In the genomic region with DNA sequence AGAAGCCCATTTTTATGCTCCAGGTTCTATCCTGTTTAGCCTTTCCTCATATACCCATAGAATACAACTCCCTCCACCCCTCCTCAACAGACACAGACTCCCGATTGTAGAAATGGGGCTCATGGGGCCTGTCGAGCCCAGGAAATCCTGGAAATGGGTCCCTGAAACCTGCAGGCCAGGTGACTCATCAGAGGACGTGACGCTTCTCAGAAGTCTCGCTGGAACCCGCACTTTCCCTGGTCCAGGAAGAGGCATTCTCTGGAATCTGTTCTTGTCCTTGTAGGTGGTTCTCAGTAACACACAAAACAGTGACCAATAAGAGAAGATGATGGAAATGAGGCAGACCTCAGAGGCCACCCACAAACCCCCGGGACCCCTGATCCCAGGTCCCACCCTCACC, we compare ENCODE assay signal across 14 cellular contexts.
DNase-seq lines count a peak whose midpoint lies in the region; ATAC-seq and TF ChIP-seq lines count a peak whose summit lies in the region.
"Had no signal": no experiment of that assay in that cellular context is flagged by ENCODE, and none has a peak within 500 bp of the region (broad histone marks: within the 10 kb centered on the region; RNA-seq: fewer than 3 reads in every experiment).

No MANE protein-coding gene starts in this region.

- H3K23ac ChIP-seq in H9 (ENCODE audit: insufficient read length, low read depth, low read length) = no peak overlapping the region
- H3K23ac ChIP-seq in mesendoderm (ENCODE audit: low read length) = no peak overlapping the region

- H3K4me2 ChIP-seq in H9 (ENCODE audit: insufficient read depth, insufficient read length, low read length) = no peak overlapping the region
- no peak overlapping the region for H3K4me2 ChIP-seq in mesendoderm (ENCODE audit: low read length)

- peaks cover 23 to 26% of the 10 kb centered on the region in 2 experiments for H3K4me1 Mint-ChIP-seq in H9

- H3K27ac ChIP-seq in H9 (ENCODE audit: insufficient read length, low read depth, low read length) (no peak overlapping the region), adrenal gland (peak overlapping the region in 4 of 5 donors; percentile 20 to 65 (median 47)), mesendoderm (ENCODE audit: low read depth, low read length) (no peak overlapping the region)

- H3K18ac ChIP-seq in H9 (ENCODE audit: insufficient read length, low read depth, low read length) = no peak overlapping the region
- no peak overlapping the region for H3K18ac ChIP-seq in mesendoderm (ENCODE audit: low read length)

- no peak for TF ChIP-seq POLR2A in adrenal gland (IDR thresholded peaks at IDR 0.05)

- H3K4ac ChIP-seq in H9 (ENCODE audit: low read depth, low read length) = no peak overlapping the region
- no peak overlapping the region for H3K4ac ChIP-seq in mesendoderm (ENCODE audit: low read depth, low read length)

- no peaks in the 10 kb centered on the region for H4K20me1 ChIP-seq in H9 (ENCODE audit: control insufficient read depth, insufficient read depth, insufficient read length)

- no peak overlapping the region for H4K91ac ChIP-seq in H9 (ENCODE audit: insufficient read length, low read depth, low read length)

- H3K9me3 Mint-ChIP-seq in H9 = peaks cover 13% of the 10 kb centered on the region in 2 experiments; a peak in 4 of 5 replicates
- H3K9me3 Mint-ChIP-seq: CD4-positive, alpha-beta T cell had no signal

- no peak overlapping the region for H2BK12ac ChIP-seq in H9 (ENCODE audit: insufficient read length, low read depth, low read length)

- H2BK20ac ChIP-seq in H9 (ENCODE audit: low read depth, low read length, poor library complexity, severe bottlenecking) = no peak overlapping the region

- DNase-seq in H9 (peak; percentile 6), adrenal gland (peak in 2 of 7 donors; percentile 26 to 39), left lobe of liver (ENCODE audit: low spot score) (peak; percentile 28), renal cortical epithelial cell (ENCODE audit: low read depth) (peak; percentile 4), mesendoderm (no peak), NCI-H2196 (lab: John Stamatoyannopoulos, UW; ENCODE audit: unreplicated experiment) (no peak)
- DNase-seq: C1 segment of cervical spinal cord; CD4-positive, alpha-beta T cell; DMS79 treated with DMSO at 0.1 percent for 48 hours; EL; HCEC 1CT; HFFc6 had no signal

- H3K4me3 Mint-ChIP-seq in H9 = no peak overlapping the region
- H3K4me3 Mint-ChIP-seq: B cell; CD4-positive, alpha-beta T cell; HFFc6 had no signal

- peak overlapping the region in 1 of 3 experiments; percentile 11; a peak in 3 of 7 replicates for H3K27ac Mint-ChIP-seq in H9
- H3K27ac Mint-ChIP-seq: B cell; CD4-positive, alpha-beta T cell; HFFc6 had no signal

- H2AK5ac ChIP-seq in H9 (ENCODE audit: insufficient read length, low read length) (no peak overlapping the region), mesendoderm (ENCODE audit: low read length) (no peak overlapping the region)

- H2BK120ac ChIP-seq in H9 (ENCODE audit: low read depth, low read length, poor library complexity, severe bottlenecking) (no peak overlapping the region), mesendoderm (ENCODE audit: low read depth, low read length) (no peak overlapping the region)

- no peak overlapping the region for H3K9ac ChIP-seq in H9 (ENCODE audit: extremely low read depth, insufficient read length, low read length)
- H3K9ac ChIP-seq in mesendoderm (ENCODE audit: low read length) = no peak overlapping the region

- H3K27me3 Mint-ChIP-seq in H9 (ENCODE audit: low read depth) = peaks cover 14% of the 10 kb centered on the region

- WGBS in H9 (ENCODE audit: extremely low coverage, insufficient read length, low lambda C conversion rate) = no CpG with 5 or more reads among the region's 7 CpGs
- 67 to 86% (median 70%) methylated on average over 5 to 7 of the region's 7 CpGs for WGBS in adrenal gland, 4 donors
- no CpG with 5 or more reads among the region's 7 CpGs for WGBS in mesendoderm (ENCODE audit: extremely low coverage, insufficient coverage, low lambda C conversion rate)

- H2AFZ ChIP-seq in H9 (ENCODE audit: low read length) = no peak overlapping the region

- intact Hi-C loops in adrenal gland (cut with DNase I) = no loop called here

- no peak overlapping the region for H3T11ph ChIP-seq in H9 (ENCODE audit: low read length)

- H3K36me3 Mint-ChIP-seq in H9 (ENCODE audit: insufficient read depth in 1 of 3, low read depth in 3 of 3) = peaks cover 0 to 11% (median 6%) of the 10 kb centered on the region in 3 experiments; a peak in 4 of 7 replicates

- no peak overlapping the region for H4K5ac ChIP-seq in H9 (ENCODE audit: insufficient read length, low read depth, low read length)
- H4K5ac ChIP-seq in mesendoderm (ENCODE audit: low read length) = no peak overlapping the region

- no peak overlapping the region for H2BK15ac ChIP-seq in H9 (ENCODE audit: low read depth, low read length)
- H2BK15ac ChIP-seq in mesendoderm (replicated peaks; ENCODE audit: low read depth) = no peak overlapping the region

- no peaks in the 10 kb centered on the region for H3K27me3 ChIP-seq in H9 (ENCODE audit: insufficient read depth, low read length)
- H3K27me3 ChIP-seq in adrenal gland = no peaks in the 10 kb centered on the region
- H3K27me3 ChIP-seq in mesendoderm (ENCODE audit: insufficient read depth, low read length, poor library complexity) = no peaks in the 10 kb centered on the region

- no peak overlapping the region for H4K8ac ChIP-seq in H9 (replicated peaks; ENCODE audit: insufficient read length, low read depth, low read length)
- H4K8ac ChIP-seq in mesendoderm (ENCODE audit: low read depth, low read length) = no peak overlapping the region

- H3K79me2 ChIP-seq in H9 (ENCODE audit: insufficient read depth, low read length) (no peaks in the 10 kb centered on the region), mesendoderm (ENCODE audit: control insufficient read depth, insufficient read depth, low read length) (no peaks in the 10 kb centered on the region)

- H3K36me3 ChIP-seq in adrenal gland (replicated peaks in 1 of 2) = no peaks in the 10 kb centered on the region
- H3K36me3 ChIP-seq in mesendoderm (ENCODE audit: control insufficient read depth, insufficient read depth, low read length) = no peaks in the 10 kb centered on the region

- H2BK5ac ChIP-seq in H9 (ENCODE audit: insufficient read length, low read length) = no peak overlapping the region
- no peak overlapping the region for H2BK5ac ChIP-seq in mesendoderm (ENCODE audit: low read length)

- no peak overlapping the region for H3K4me3 ChIP-seq in adrenal gland
- H3K4me3 ChIP-seq in mesendoderm (ENCODE audit: low read length) = no peak overlapping the region

- H3K56ac ChIP-seq in H9 (ENCODE audit: insufficient read length, low read depth, low read length) = no peak overlapping the region
- no peak overlapping the region for H3K56ac ChIP-seq in mesendoderm (ENCODE audit: low read length)

- H3K23me2 ChIP-seq in H9 (ENCODE audit: insufficient read length, low read depth, low read length, poor library complexity, severe bottlenecking) = no peaks in the 10 kb centered on the region

- no peaks in the 10 kb centered on the region for H3K9me3 ChIP-seq in H9 (ENCODE audit: control insufficient read depth, low read depth, low read length)
- H3K9me3 ChIP-seq in adrenal gland (replicated peaks in 1 of 3) = no peaks in the 10 kb centered on the region

- TF ChIP-seq CTCF in H9 (conservative IDR thresholded peaks at IDR 0.05) (no peak), adrenal gland (IDR thresholded peaks at IDR 0.05) (no peak)

- ATAC-seq in left lobe of liver (no peak), GM21381 (IDR thresholded peaks at IDR 0.05; ENCODE audit: unreplicated experiment) (no peak)

- H3K4me1 ChIP-seq in H9 (ENCODE audit: insufficient read depth, low read length) = peaks cover 9% of the 10 kb centered on the region; the same call in 1 of the 2 replicates
- peaks cover 7 to 11% of the 10 kb centered on the region in 2 donors for H3K4me1 ChIP-seq in adrenal gland (replicated peaks in 1 of 2)
- peaks cover 4% of the 10 kb centered on the region for H3K4me1 ChIP-seq in mesendoderm (ENCODE audit: control insufficient read depth, low read depth, low read length)

- no peak overlapping the region for H3K14ac ChIP-seq in H9 (ENCODE audit: insufficient read depth, low read length)

- H3K79me1 ChIP-seq in H9 (ENCODE audit: insufficient read depth, low read depth, low read length, poor library complexity, severe bottlenecking) = no peaks in the 10 kb centered on the region
- no peaks in the 10 kb centered on the region for H3K79me1 ChIP-seq in mesendoderm (ENCODE audit: low read length)

Comparison
In these comparisons a context has a peak if more than half of its experiments do, and no peak if none do; other contexts are left out.
1. DNase-seq: peak in H9 (single experiment), left lobe of liver (single experiment) and renal cortical epithelial cell (single experiment); none in mesendoderm (single experiment) and NCI-H2196 (single experiment).
2. H3K27ac ChIP-seq: peak in adrenal gland (4 of 5); none in H9 (single experiment) and mesendoderm (single experiment).